ENCODE assay signal across 2 cellular contexts in the genomic region with DNA sequence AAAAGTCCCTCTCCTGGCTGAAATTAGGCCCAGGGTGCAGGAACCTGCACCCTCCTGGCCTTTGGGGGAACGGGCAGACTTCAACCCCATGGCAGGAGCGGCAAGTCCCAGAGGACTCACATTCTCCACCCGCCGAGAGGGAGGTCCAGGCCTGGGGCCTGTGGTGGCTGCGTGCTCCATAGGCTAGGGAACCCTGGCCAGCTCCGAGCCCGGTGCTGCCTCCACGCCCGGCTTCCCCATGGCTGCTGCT.
TF ChIP-seq lines count a peak whose summit lies in the region.

No MANE protein-coding gene starts in this region.

TF ChIP-seq in HEK293, 187 proteins besides CTCF, POLR2A, EP300 and RAD21:
- TF ChIP-seq REST (tag by site-specific recombination; IDR thresholded peaks at IDR 0.05) (0 out of 2 replicates have a peak, but pooled peaks have one; percentile 30), ZNF223 (tag by site-specific recombination; IDR thresholded peaks at IDR 0.05) (0 out of 2 replicates have a peak, but pooled peaks have one; percentile 44), SP2 (tag by site-specific recombination; IDR thresholded peaks at IDR 0.05) (peak; percentile 40; the same call in 1 of the 2 replicates), ZNF214 (tag by site-specific recombination; IDR thresholded peaks at IDR 0.05; ENCODE audit: borderline replicate concordance) (no peak)

TF ChIP-seq in K562, 482 proteins besides CTCF, POLR2A, EP300 and RAD21:
- TF ChIP-seq POLR2G (IDR thresholded peaks at IDR 0.05; ENCODE audit: low read depth, low read length), result peak; percentile 67; the same call in 1 of the 2 replicates
- no peak for TF ChIP-seq ZNF551 (CRISPR knock-in tag; IDR thresholded peaks at IDR 0.05)
- TF ChIP-seq TRIM24 (IDR thresholded peaks at IDR 0.05), result no peak
- peak; percentile 58 for TF ChIP-seq RBM22 (IDR thresholded peaks at IDR 0.05; ENCODE audit: low read depth, low read length, poor library complexity, severe bottlenecking)
- TF ChIP-seq SUPT5H (IDR thresholded peaks at IDR 0.05), result 0 out of 2 replicates have a peak, but pooled peaks have one; percentile 22
- no peak for TF ChIP-seq ZBTB5 (IDR thresholded peaks at IDR 0.05)
- TF ChIP-seq, protein P1, sequence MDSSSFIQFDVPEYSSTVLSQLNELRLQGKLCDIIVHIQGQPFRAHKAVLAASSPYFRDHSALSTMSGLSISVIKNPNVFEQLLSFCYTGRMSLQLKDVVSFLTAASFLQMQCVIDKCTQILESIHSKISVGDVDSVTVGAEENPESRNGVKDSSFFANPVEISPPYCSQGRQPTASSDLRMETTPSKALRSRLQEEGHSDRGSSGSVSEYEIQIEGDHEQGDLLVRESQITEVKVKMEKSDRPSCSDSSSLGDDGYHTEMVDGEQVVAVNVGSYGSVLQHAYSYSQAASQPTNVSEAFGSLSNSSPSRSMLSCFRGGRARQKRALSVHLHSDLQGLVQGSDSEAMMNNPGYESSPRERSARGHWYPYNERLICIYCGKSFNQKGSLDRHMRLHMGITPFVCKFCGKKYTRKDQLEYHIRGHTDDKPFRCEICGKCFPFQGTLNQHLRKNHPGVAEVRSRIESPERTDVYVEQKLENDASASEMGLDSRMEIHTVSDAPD (CRISPR knock-in tag; IDR thresholded peaks at IDR 0.05), result no peak
